ENCODE assay signal across 1 cellular context in genomic region chr15:24835301-24835700, GRCh38.
TF ChIP-seq lines count a peak whose summit lies in the region.

No MANE protein-coding gene starts in this region.

TF ChIP-seq in HepG2, 621 proteins besides CTCF, POLR2A, EP300 and RAD21 (continued from another document):
- TF ChIP-seq ZBTB26 (CRISPR knock-in tag; IDR thresholded peaks at IDR 0.05; ENCODE audit: borderline replicate concordance) (no peak), ZNF691 (CRISPR knock-in tag; IDR thresholded peaks at IDR 0.05; ENCODE audit: borderline replicate concordance, low read depth) (no peak), NFKBIZ (CRISPR knock-in tag; IDR thresholded peaks at IDR 0.05) (no peak), STAG1 (CRISPR knock-in tag; IDR thresholded peaks at IDR 0.05) (peak; percentile 47), MED1 (CRISPR knock-in tag; IDR thresholded peaks at IDR 0.05) (no peak)
